ENCODE assay signal across 35 cellular contexts in the genomic region with DNA sequence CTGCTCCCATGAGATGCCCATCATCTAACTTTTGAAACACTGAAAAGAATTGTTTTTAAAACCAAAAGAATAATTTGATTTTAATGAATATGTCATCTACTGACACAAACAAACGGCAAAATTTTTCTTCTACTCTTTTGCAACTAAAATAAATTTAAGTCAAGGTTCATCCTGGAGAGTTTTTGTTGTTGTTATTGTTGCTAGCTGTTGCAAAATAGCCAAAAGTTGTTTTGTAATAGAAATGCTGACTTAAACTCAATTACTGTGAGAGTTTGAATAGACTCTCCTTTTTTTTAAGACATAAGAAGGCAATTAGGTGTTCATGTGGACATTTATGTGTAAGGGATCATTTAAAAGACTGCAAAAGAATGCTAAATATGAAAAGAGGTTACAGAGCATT.
"Had no signal": no experiment of that assay in that cellular context is flagged by ENCODE, and none has a peak within 500 bp of the region (broad histone marks: within the 10 kb centered on the region; RNA-seq: fewer than 3 reads in every experiment).

No MANE protein-coding gene starts in this region.

- H3K4me3 ChIP-seq: adrenal gland, ascending aorta, body of pancreas, breast epithelium, cardiac muscle cell had no signal

- H3K27me3 ChIP-seq: adrenal gland, ascending aorta, body of pancreas, brain microvascular endothelial cell, breast epithelium had no signal

- H3K4me1 ChIP-seq: adrenal gland, ascending aorta, body of pancreas, breast epithelium had no signal

- H3K27ac ChIP-seq: adrenal gland, ascending aorta, body of pancreas, brain microvascular endothelial cell, cardiac muscle cell had no signal

- FAIRE-seq: astrocyte, bronchial epithelial cell had no signal

- ATAC-seq: activated naive CD4-positive, alpha-beta T cell treated with anti-CD3 and anti-CD28 coated beads, Interleukin-2, amount 50 U/mL, for 72 hours; activated naive CD8-positive, alpha-beta T cell treated with anti-CD3 and anti-CD28 coated beads, Interleukin-2, amount 50 U/mL, for 24 hours; activated T-cell treated with anti-CD3 and anti-CD28 coated beads, Interleukin-2, amount 50 U/mL, for 4 hours; activated T-cell treated with anti-CD3 and anti-CD28 coated beads, Interleukin-2, amount 50 U/mL, for 72 hours; activated T-helper 17 cell treated with anti-CD3 and anti-CD28 coated beads, Interleukin-2, amount 50 U/mL, for 72 hours; body of pancreas had no signal

- H3K36me3 ChIP-seq: adrenal gland, ascending aorta, brain microvascular endothelial cell, breast epithelium, cardiac muscle cell had no signal

- H3K9me3 ChIP-seq: adrenal gland, ascending aorta, body of pancreas, breast epithelium had no signal

- DNase-seq: activated effector memory CD4-positive, alpha-beta T cell treated with anti-CD3 and anti-CD28 coated beads, Interleukin-2, amount 50 U/mL, for 16 hours; activated effector memory CD4-positive, alpha-beta T cell treated with Interleukin-2 at 50 U/mL for 16 hours; activated gamma-delta T cell; activated gamma-delta T cell treated with Interleukin-2 at 50 U/mL for 16 hours; activated naive CD4-positive, alpha-beta T cell; activated naive CD4-positive, alpha-beta T cell treated with anti-CD3 and anti-CD28 coated beads for 36 hours; activated naive CD4-positive, alpha-beta T cell treated with anti-CD3 and anti-CD28 coated beads, Interleukin-2, amount 10 ng/mL, durations not matched to agents 7 days and 5 days; activated naive CD4-positive, alpha-beta T cell treated with anti-CD3 and anti-CD28 coated beads, Interleukin-2, amount 50 U/mL, for 16 hours; activated naive CD4-positive, alpha-beta T cell treated with Interleukin-2 at 50 U/mL for 16 hours; activated naive CD8-positive, alpha-beta T cell treated with anti-CD3 and anti-CD28 coated beads for 36 hours; activated naive CD8-positive, alpha-beta T cell treated with anti-CD3 and anti-CD28 coated beads, Interleukin-2, amount 10 ng/mL, durations not matched to agents 7 days and 5 days; activated naive CD8-positive, alpha-beta T cell treated with anti-CD3 and anti-CD28 coated beads, Interleukin-2, amount 50 U/mL, for 24 hours; activated T-cell treated with anti-CD3 and anti-CD28 coated beads for 4 hours; activated T-cell treated with anti-CD3 and anti-CD28 coated beads, Interleukin-2, amount 50 U/mL, for 1 hour; activated T-cell treated with anti-CD3 and anti-CD28 coated beads, Interleukin-2, amount 50 U/mL, for 24 hours; activated T-cell treated with anti-CD3 and anti-CD28 coated beads, Interleukin-2, amount 50 U/mL, for 4 hours; activated T-cell treated with anti-CD3 and anti-CD28 coated beads, Interleukin-2, amount 50 U/mL, for 48 hours; activated T-cell treated with anti-CD3 and anti-CD28 coated beads, Interleukin-2, amount 50 U/mL, for 72 hours; adrenal gland; amniotic stem cell; amygdala; anterior cingulate cortex; aorta; body of pancreas; brain microvascular endothelial cell; caudate nucleus; central memory CD4-positive, alpha-beta T cell; cerebellar nuclear complex had no signal
